In the genomic region with DNA sequence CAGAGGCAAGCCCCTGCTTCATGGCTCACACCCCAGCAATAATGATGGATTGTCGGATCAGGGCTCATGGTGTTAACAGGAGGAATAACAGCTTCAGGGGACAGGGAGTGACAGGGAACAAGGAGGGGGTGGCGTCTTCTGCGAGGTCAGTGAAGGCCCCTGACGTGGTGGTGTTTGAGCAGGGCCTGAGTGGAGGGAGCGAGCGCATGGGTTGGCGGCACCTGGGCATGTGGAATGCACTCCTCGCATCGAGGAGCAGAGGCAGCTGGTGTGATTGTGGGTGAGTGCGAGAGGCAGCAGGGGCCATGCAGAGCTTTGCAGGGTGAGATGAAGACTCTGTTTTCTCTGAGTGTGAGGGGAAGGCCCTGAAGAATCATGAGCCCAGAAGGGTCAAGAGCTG, we compare ENCODE assay signal across 31 cellular contexts. TPM values are rescaled to one million over a fixed set of nuclear protein-coding genes. Genes with fewer than 3 reads are reported as not detected.
DNase-seq lines count a peak whose midpoint lies in the region; ATAC-seq, FAIRE-seq and TF ChIP-seq lines count a peak whose summit lies in the region.
"Had no signal": no experiment of that assay in that cellular context is flagged by ENCODE, and none has a peak within 500 bp of the region (broad histone marks: within the 10 kb centered on the region; RNA-seq: fewer than 3 reads in every experiment).

No MANE protein-coding gene starts in this region.

- no peak overlapping the region for H2BK15ac ChIP-seq in H1 (ENCODE audit: low read length)

- peak overlapping the region; percentile 63; the same call in 1 of the 2 replicates for H4K8ac ChIP-seq in H1 (ENCODE audit: extremely low read depth, insufficient read depth, low read length)

- 84% methylated on average over 10 of the region's 10 CpGs; no CpG with 5 or more reads in 1 of the 2 experiments for WGBS in H1 (ENCODE audit: extremely low coverage in 1 of 2, insufficient coverage in 1 of 2, insufficient read length in 1 of 2, insufficient replicate concordance in 2 of 2, low coverage in 1 of 2, low lambda C conversion rate in 2 of 2, missing lambda C conversion rate in 1 of 2), 2 experiments

- H3K23me2 ChIP-seq in H1 (ENCODE audit: low read depth, low read length), result no peaks in the 10 kb centered on the region

- no peak for FAIRE-seq in H1 (lab: Jason Lieb, UNC)
- FAIRE-seq: G401.6, RCC 7860 had no signal

- H3K23ac ChIP-seq in H1 (ENCODE audit: insufficient read length), result no peak overlapping the region

- no peaks in the 10 kb centered on the region for H3K79me1 ChIP-seq in H1 (ENCODE audit: low read depth, low read length)

- H2BK20ac ChIP-seq in H1 (ENCODE audit: low read length), result no peak overlapping the region

- no peak for DNase-seq in activated naive CD4-positive, alpha-beta T cell treated with anti-CD3 and anti-CD28 coated beads for 36 hours
- DNase-seq in activated naive CD4-positive, alpha-beta T cell treated with Interleukin-2 at 50 U/mL for 16 hours, result no peak
- DNase-seq in H1 (ENCODE audit: low read depth in 1 of 2, low spot score in 2 of 2) (no peak), neural crest cell (ENCODE audit: low read depth, low spot score) (no peak), NCI-H146 treated with DMSO at 0.1 percent for 48 hours (lab: John Stamatoyannopoulos, UW; ENCODE audit: unreplicated experiment) (no peak)
- DNase-seq: BE2C; brain microvascular endothelial cell; Caco-2; glutamatergic neuron; HCEC 1CT; islet precursor cell; left ventricle myocardium inferior; midbrain; MM.1S; NCI-H1417 treated with DMSO at 0.1 percent for 48 hours; NCI-H2081 treated with DMSO at 0.1 percent for 48 hours; NCI-H345; NCI-H774; posterior cingulate gyrus; right lobe of liver; stimulated activated CD4-positive, alpha-beta T cell treated with anti-CD3 and anti-CD28 coated beads, Interleukin-2, amount 100 ng/mL, for 48 hours; upper lobe of left lung had no signal

- H3K27me3 ChIP-seq in H1 (replicated peaks in 1 of 4; ENCODE audit: control insufficient read depth in 3 of 4, extremely low read depth in 1 of 4, insufficient read depth in 3 of 4, low read length in 3 of 4), result no peaks in the 10 kb centered on the region
- H3K27me3 ChIP-seq: BE2C, brain microvascular endothelial cell, right lobe of liver, upper lobe of left lung had no signal

- no peak overlapping the region for H2AFZ ChIP-seq in H1 (ENCODE audit: low read length)

- H3K36me3 ChIP-seq in H1 (ENCODE audit: control insufficient read depth in 2 of 4, insufficient read depth in 4 of 4, low read length in 3 of 4), result peaks cover 0 to 16% (median 3%) of the 10 kb centered on the region in 4 experiments; a peak in 4 of 8 replicates

- H4K91ac ChIP-seq in H1 (replicated peaks; ENCODE audit: insufficient read length, low read length), result no peak overlapping the region

- H3K27me3 Mint-ChIP-seq in activated naive CD4-positive, alpha-beta T cell treated with anti-CD3 and anti-CD28 coated beads for 36 hours (ENCODE audit: low read depth), result no peaks in the 10 kb centered on the region
- no peaks in the 10 kb centered on the region for H3K27me3 Mint-ChIP-seq in IgD-negative memory B cell
- H3K27me3 Mint-ChIP-seq in neural crest cell (ENCODE audit: low read depth), result no peaks in the 10 kb centered on the region

- no peak for ATAC-seq in GM19023 (IDR thresholded peaks at IDR 0.05; ENCODE audit: unreplicated experiment)
- no peak for ATAC-seq in GM18502 (IDR thresholded peaks at IDR 0.05; ENCODE audit: poor library complexity, unreplicated experiment)
- ATAC-seq: right lobe of liver had no signal

- CTCF ChIA-PET in activated naive CD4-positive, alpha-beta T cell treated with anti-CD3 and anti-CD28 coated beads for 36 hours (lab: Charles Lee), result no interaction called here
- CTCF ChIA-PET in H1 (lab: Charles Lee; ENCODE audit: partially characterized antibody), result interaction anchor here (0.8 to 1.7 kb wide), 4 partner anchors 9 to 104 kb away, joined by 3 to 5 read pairs (median 4); no protein-coding TSS in a partner anchor

- no peak for TF ChIP-seq POLR2A in H1 (IDR thresholded peaks at IDR 0.05; ENCODE audit: control extremely low read depth in 1 of 2, low read depth in 2 of 2, low read length in 2 of 2)

- no peak overlapping the region for H2BK120ac ChIP-seq in H1 (replicated peaks; ENCODE audit: low read depth, low read length)

- peaks cover 0 to 1% of the 10 kb centered on the region in 2 experiments for H4K20me1 ChIP-seq in H1 (replicated peaks in 1 of 2; ENCODE audit: control insufficient read depth in 1 of 2, insufficient read depth in 2 of 2, low read length in 2 of 2)

- H3K36me3 Mint-ChIP-seq in activated naive CD4-positive, alpha-beta T cell treated with anti-CD3 and anti-CD28 coated beads for 36 hours (ENCODE audit: low read depth), result peaks cover 13% of the 10 kb centered on the region
- H3K36me3 Mint-ChIP-seq in IgD-negative memory B cell (no peaks in the 10 kb centered on the region), neural crest cell (ENCODE audit: low read depth) (peaks cover 10% of the 10 kb centered on the region)

- no peaks in the 10 kb centered on the region for H3K9me3 ChIP-seq in H1 (ENCODE audit: insufficient read depth in 2 of 2, low read depth in 1 of 2, low read length in 1 of 2)
- H3K9me3 ChIP-seq: BE2C, Caco-2, left ventricle myocardium inferior, right lobe of liver, upper lobe of left lung had no signal

- no peaks in the 10 kb centered on the region for H3K4me1 ChIP-seq in H1 (replicated peaks in 1 of 4; ENCODE audit: control insufficient read depth in 3 of 4, insufficient read depth in 4 of 4, low read length in 3 of 4)
- H3K4me1 ChIP-seq: BE2C, Caco-2, upper lobe of left lung had no signal

- H3K14ac ChIP-seq in H1 (ENCODE audit: insufficient read length), result no peak overlapping the region

- no peaks in the 10 kb centered on the region for H3K9me3 Mint-ChIP-seq in activated naive CD4-positive, alpha-beta T cell treated with anti-CD3 and anti-CD28 coated beads for 36 hours
- no peaks in the 10 kb centered on the region for H3K9me3 Mint-ChIP-seq in IgD-negative memory B cell
- no peaks in the 10 kb centered on the region for H3K9me3 Mint-ChIP-seq in neural crest cell
- H3K9me3 Mint-ChIP-seq: activated T-helper 2 cell treated with anti-CD3 and anti-CD28 coated beads, Interferon-gamma antibody, Interleukin-2, Interleukin-4, amounts not matched to agents 10 μg/mL and 5 μg/mL and 100 μg/mL, durations not matched to agents 14 hours and 24 hours and 36 hours had no signal

- no peaks in the 10 kb centered on the region for H3K4me1 Mint-ChIP-seq in activated naive CD4-positive, alpha-beta T cell treated with anti-CD3 and anti-CD28 coated beads for 36 hours (ENCODE audit: low read depth)
- H3K4me1 Mint-ChIP-seq in IgD-negative memory B cell (peaks cover 0 to 7% (median 2%) of the 10 kb centered on the region in 3 donors), neural crest cell (no peaks in the 10 kb centered on the region)

- no peak overlapping the region for H3K4me3 Mint-ChIP-seq in activated naive CD4-positive, alpha-beta T cell treated with anti-CD3 and anti-CD28 coated beads for 36 hours
- peak overlapping the region in 1 of 4 donors; percentile 46 for H3K4me3 Mint-ChIP-seq in IgD-negative memory B cell
- no peak overlapping the region for H3K4me3 Mint-ChIP-seq in neural crest cell

- no peaks in the 10 kb centered on the region for H3K79me2 ChIP-seq in H1 (ENCODE audit: control insufficient read depth in 1 of 2, insufficient read depth in 2 of 2, low read length in 2 of 2)

- H2AK5ac ChIP-seq in H1 (ENCODE audit: low read depth, low read length), result no peak overlapping the region

- H3K56ac ChIP-seq in H1 (replicated peaks; ENCODE audit: insufficient read length, low read depth, low read length), result no peak overlapping the region

- no peak overlapping the region for H3K4me3 ChIP-seq in H1 (ENCODE audit: extremely low read depth in 1 of 4, insufficient read depth in 2 of 4, low read depth in 3 of 4, low read length in 4 of 4)
- H3K4me3 ChIP-seq: left ventricle myocardium inferior, right lobe of liver, upper lobe of left lung had no signal

- TF ChIP-seq CTCF in H1 (IDR thresholded peaks at IDR 0.05; ENCODE audit: control extremely low read depth in 1 of 3, insufficient read depth in 1 of 3, low read depth in 1 of 3, low read length in 3 of 3), result no peak
- no peak for TF ChIP-seq CTCF in neural crest cell (conservative IDR thresholded peaks at IDR 0.05)

- 0 out of 2 replicates have a peak overlapping the region, but pooled peaks have one; percentile 52 for H2BK5ac ChIP-seq in H1 (ENCODE audit: low read depth, low read length)

- no peak overlapping the region for H3K18ac ChIP-seq in H1 (ENCODE audit: extremely low read depth, low read length)

- H3K9ac ChIP-seq in H1 (replicated peaks in 1 of 4; ENCODE audit: extremely low read depth in 1 of 4, low read depth in 3 of 4, low read length in 3 of 4), result 0 out of 7 replicates have a peak overlapping the region, but pooled peaks of 1 of the 4 experiments have one; percentile 2
- H3K9ac ChIP-seq: KMS-11 had no signal

- H2BK12ac ChIP-seq in H1 (ENCODE audit: low read depth, low read length), result no peak overlapping the region

- no peak overlapping the region for H3K4ac ChIP-seq in H1 (replicated peaks; ENCODE audit: insufficient read length, low read depth, low read length)

- H4K5ac ChIP-seq in H1 (ENCODE audit: insufficient read length, low read depth, low read length), result no peak overlapping the region

- H3K27ac Mint-ChIP-seq in activated naive CD4-positive, alpha-beta T cell treated with anti-CD3 and anti-CD28 coated beads for 36 hours, result peak overlapping the region; percentile 40
- H3K27ac Mint-ChIP-seq in IgD-negative memory B cell (peak overlapping the region in 2 of 3 donors; percentile 27 to 83), neural crest cell (ENCODE audit: unreplicated experiment) (peak overlapping the region; percentile 48)
- H3K27ac Mint-ChIP-seq: activated T-helper 2 cell treated with anti-CD3 and anti-CD28 coated beads, Interferon-gamma antibody, Interleukin-2, Interleukin-4, amounts not matched to agents 10 μg/mL and 5 μg/mL and 100 μg/mL, durations not matched to agents 14 hours and 24 hours and 36 hours had no signal

- intact Hi-C loops in activated naive CD4-positive, alpha-beta T cell treated with anti-CD3 and anti-CD28 coated beads for 36 hours (cut with micrococcal nuclease), result no loop called here

- no peak for TF ChIP-seq RAD21 in H1 (IDR thresholded peaks at IDR 0.05 in 1 of 2, conservative IDR thresholded peaks at IDR 0.05 in 1 of 2; ENCODE audit: low read depth in 2 of 2, low read length in 2 of 2)

- H3K27ac ChIP-seq in H1 (ENCODE audit: low read depth, low read length), result no peak overlapping the region
- H3K27ac ChIP-seq: brain microvascular endothelial cell, KMS-11, left ventricle myocardium inferior, right lobe of liver, upper lobe of left lung had no signal

- POLR2A ChIA-PET in H1 (lab: Charles Lee; ENCODE audit: partially characterized antibody), result interaction anchor here (0.6 to 1.4 kb wide), 2 partner anchors 8 to 132 kb away, joined by 3 to 4 read pairs; no protein-coding TSS in a partner anchor

- TF ChIP-seq EP300 in H1 (IDR thresholded peaks at IDR 0.05; ENCODE audit: borderline replicate concordance in 1 of 2, low read depth in 2 of 2, low read length in 2 of 2), result no peak

- H3K4me2 ChIP-seq in H1 (ENCODE audit: insufficient read depth in 1 of 2, low read depth in 2 of 2, low read length in 2 of 2), result no peak overlapping the region
- H3K4me2 ChIP-seq: KMS-11 had no signal

RNA-seq across cellular contexts. Expression of a gene that starts 33.3 kb away (rescaled TPM):
- 10 to 100 TPM; 12.1 to 13.9 TPM for total RNA-seq in activated naive CD4-positive, alpha-beta T cell treated with anti-CD3 and anti-CD28 coated beads for 36 hours
- 3.9 TPM for polyA plus RNA-seq in IgD-negative memory B cell
- 11.5 and 15.1 TPM in 2 replicates for total RNA-seq in H1 (2021; fragmentation: NEBNext Ultra II Directional; extraction: Animal tissue kit (Norgen Biotek cat#: 25700))
- 4.0 and 4.8 TPM in 2 replicates for polyA plus RNA-seq in H1 (2011; rRNA removed)
- 8.8 TPM for polyA plus RNA-seq in H1 (2011; cell fraction: cytosol; rRNA removed)
- polyA plus RNA-seq in H1 (2011; cell fraction: nucleus; rRNA removed), result 4.2 TPM
- 8.5 to 13.0 TPM (median 11.9 TPM) in 4 replicates for polyA plus RNA-seq in H1 (2012, experiment 1 of 2)
- 2.7 TPM for polyA plus RNA-seq in H1 (2012, experiment 2 of 2)
- 6.9 TPM for polyA plus RNA-seq in H1 (2013, experiment 1 of 2)
- 6.8 TPM for polyA plus RNA-seq in H1 (2013, experiment 2 of 2)
- polyA minus RNA-seq in H1 (2011; rRNA and poly(A)+ RNA removed), result 9.0 and 13.4 TPM in 2 replicates
- 12.3 TPM for polyA minus RNA-seq in H1 (2011; cell fraction: cytosol; rRNA and poly(A)+ RNA removed)
- polyA minus RNA-seq in H1 (2011; cell fraction: nucleus; rRNA and poly(A)+ RNA removed), result 10.6 TPM
- total RNA-seq in neural crest cell, result 30.7 and 33.8 TPM in 2 replicates

RNA-seq across cellular contexts. Expression of a gene that starts 38.8 kb away (rescaled TPM):
- total RNA-seq in activated naive CD4-positive, alpha-beta T cell treated with anti-CD3 and anti-CD28 coated beads for 36 hours, result not detected
- polyA plus RNA-seq in IgD-negative memory B cell, result not detected
- not detected in 2 replicates for total RNA-seq in H1 (2021; fragmentation: NEBNext Ultra II Directional; extraction: Animal tissue kit (Norgen Biotek cat#: 25700))
- not detected in 2 replicates for polyA plus RNA-seq in H1 (2011; rRNA removed)
- not detected for polyA plus RNA-seq in H1 (2011; cell fraction: cytosol; rRNA removed)
- not detected for polyA plus RNA-seq in H1 (2011; cell fraction: nucleus; rRNA removed)
- polyA plus RNA-seq in H1 (2012, experiment 1 of 2), result not detected in 4 replicates
- not detected for polyA plus RNA-seq in H1 (2012, experiment 2 of 2)
- not detected for polyA plus RNA-seq in H1 (2013, experiment 1 of 2)
- not detected for polyA plus RNA-seq in H1 (2013, experiment 2 of 2)
- polyA minus RNA-seq in H1 (2011; rRNA and poly(A)+ RNA removed), result not detected in 2 replicates
- polyA minus RNA-seq in H1 (2011; cell fraction: cytosol; rRNA and poly(A)+ RNA removed), result not detected
- not detected for polyA minus RNA-seq in H1 (2011; cell fraction: nucleus; rRNA and poly(A)+ RNA removed)
- not detected in 2 replicates for total RNA-seq in neural crest cell
- total RNA-seq: activated T-helper 2 cell treated with anti-CD3 and anti-CD28 coated beads, Interferon-gamma antibody, Interleukin-2, Interleukin-4, amounts not matched to agents 10 μg/mL and 5 μg/mL and 100 μg/mL, durations not matched to agents 14 hours and 24 hours and 36 hours; Caco-2; epithelial cell of proximal tubule; left ventricle myocardium inferior; right lobe of liver; upper lobe of left lung had no signal
- polyA plus RNA-seq: neural cell had no signal

RNA-seq across cellular contexts. Expression of a gene that starts 43.1 kb away (rescaled TPM):
- total RNA-seq in activated naive CD4-positive, alpha-beta T cell treated with anti-CD3 and anti-CD28 coated beads for 36 hours, result 10 to 100 TPM; 14.4 TPM
- polyA plus RNA-seq in IgD-negative memory B cell, result 19.8 TPM
- total RNA-seq in H1 (2021; fragmentation: NEBNext Ultra II Directional; extraction: Animal tissue kit (Norgen Biotek cat#: 25700)), result 0.20 and 0.21 TPM in 2 replicates
- polyA plus RNA-seq in H1 (2011; rRNA removed), result 0.18 and 0.25 TPM in 2 replicates
- 0.26 TPM for polyA plus RNA-seq in H1 (2011; cell fraction: cytosol; rRNA removed)
- 0.76 TPM for polyA plus RNA-seq in H1 (2011; cell fraction: nucleus; rRNA removed)
- 0.31 to 0.40 TPM (median 0.34 TPM) in 4 replicates for polyA plus RNA-seq in H1 (2012, experiment 1 of 2)
- polyA plus RNA-seq in H1 (2012, experiment 2 of 2), result 0.08 TPM
- 0.06 TPM for polyA plus RNA-seq in H1 (2013, experiment 1 of 2)
- 0.04 TPM for polyA plus RNA-seq in H1 (2013, experiment 2 of 2)
- 0.20 and 0.25 TPM in 2 replicates for polyA minus RNA-seq in H1 (2011; rRNA and poly(A)+ RNA removed)
- polyA minus RNA-seq in H1 (2011; cell fraction: cytosol; rRNA and poly(A)+ RNA removed), result 0.29 TPM
- polyA minus RNA-seq in H1 (2011; cell fraction: nucleus; rRNA and poly(A)+ RNA removed), result 0.30 TPM
- total RNA-seq in neural crest cell, result 0.18 TPM in 1 of 2 replicates, not detected in the other
- total RNA-seq: Caco-2, epithelial cell of proximal tubule had no signal

Comparison
In these comparisons a context has a peak if more than half of its experiments do, and no peak if none do; other contexts are left out.
1. RNA of a gene that starts 43.1 kb away (total RNA-seq): 14.4 TPM in activated naive CD4-positive, alpha-beta T cell treated with anti-CD3 and anti-CD28 coated beads for 36 hours; 0.20 to 0.21 TPM in H1 and 0.18 TPM in neural crest cell; every median in the first group is over 10 times any median in the second.
2. Peak in every context shown above with its lines, with median percentiles within 50 percentile points of each other: H3K27ac Mint-ChIP-seq.